In genomic region chr19:5644051-5644450, GRCh38 we compare ENCODE assay signal across 1 cellular context.
TF ChIP-seq lines count a peak whose summit lies in the region.

No MANE protein-coding gene starts in this region.

TF ChIP-seq in GM23338, 12 proteins besides CTCF, POLR2A, EP300 and RAD21:
- TF ChIP-seq STAT1 (IDR thresholded peaks at IDR 0.05; ENCODE audit: unreplicated experiment): no peak
- no peak for TF ChIP-seq REST (IDR thresholded peaks at IDR 0.05; ENCODE audit: unreplicated experiment)
- no peak for TF ChIP-seq EZH2 (IDR thresholded peaks at IDR 0.05; ENCODE audit: low read depth, unreplicated experiment)
- TF ChIP-seq NANOG (IDR thresholded peaks at IDR 0.05; ENCODE audit: borderline replicate concordance): no peak
- no peak for TF ChIP-seq JUNB (IDR thresholded peaks at IDR 0.05; ENCODE audit: unreplicated experiment)
- TF ChIP-seq CREB1 (CRISPR knock-in tag; IDR thresholded peaks at IDR 0.05; ENCODE audit: low read depth): no peak
- no peak for TF ChIP-seq ZNF331 (CRISPR knock-in tag; IDR thresholded peaks at IDR 0.05; ENCODE audit: low read depth)
